9 cellular contexts compared by ENCODE assay signal in genomic region chr17:17834974-17835373, GRCh38. TPM values are rescaled to one million over a fixed set of nuclear protein-coding genes. Genes with fewer than 3 reads are reported as not detected.
DNase-seq lines count a peak whose midpoint lies in the region; ATAC-seq and TF ChIP-seq lines count a peak whose summit lies in the region.
"Had no signal": no experiment of that assay in that cellular context is flagged by ENCODE, and none has a peak within 500 bp of the region (broad histone marks: within the 10 kb centered on the region; RNA-seq: fewer than 3 reads in every experiment).

No MANE protein-coding gene starts in this region.

- no peaks in the 10 kb centered on the region for H3K9me3 Mint-ChIP-seq in stimulated activated naive CD8-positive, alpha-beta T cell treated with anti-CD3 and anti-CD28 coated beads, Interleukin-15, Interleukin-2, amounts not matched to agents 100 ng/mL and 50 ng/mL, for 24 hours
- no peaks in the 10 kb centered on the region for H3K9me3 Mint-ChIP-seq in MCF 10A (ENCODE audit: unreplicated experiment)

- intact Hi-C loops in MCF 10A (cut with micrococcal nuclease), result no loop called here

- peak overlapping the region; percentile 84 for H3K27ac Mint-ChIP-seq in stimulated activated naive CD8-positive, alpha-beta T cell treated with anti-CD3 and anti-CD28 coated beads, Interleukin-15, Interleukin-2, amounts not matched to agents 100 ng/mL and 50 ng/mL, for 24 hours
- peak overlapping the region; percentile 23 for H3K27ac Mint-ChIP-seq in MCF 10A (ENCODE audit: low read depth, unreplicated experiment)

- no TSS peak for BruUV-seq in MCF 10A (replicated peaks; lab: Mats Ljungman, UMichigan)

- CTCF ChIA-PET in MCF 10A (lab: Yijun Ruan, JAX), result interaction anchor here (0.6 kb wide), 1 partner anchor 313 kb away, joined by 3 read pairs; no protein-coding TSS in a partner anchor

- H3K4me1 Mint-ChIP-seq in stimulated activated naive CD8-positive, alpha-beta T cell treated with anti-CD3 and anti-CD28 coated beads, Interleukin-15, Interleukin-2, amounts not matched to agents 100 ng/mL and 50 ng/mL, for 24 hours (ENCODE audit: low read depth), result peaks cover 74% of the 10 kb centered on the region
- peaks cover 39% of the 10 kb centered on the region for H3K4me1 Mint-ChIP-seq in MCF 10A (ENCODE audit: insufficient read depth, unreplicated experiment)

- peaks cover 40 to 74% of the 10 kb centered on the region in 2 donors for H3K4me1 ChIP-seq in muscle layer of duodenum (ENCODE audit: control insufficient read depth in 1 of 2, insufficient read depth in 2 of 2, low read length in 2 of 2)

- DNase-seq in stimulated activated naive CD8-positive, alpha-beta T cell treated with anti-CD3 and anti-CD28 coated beads, Interleukin-15, Interleukin-2, amounts not matched to agents 100 U/mL and 50 U/mL, for 24 hours, result no peak
- DNase-seq in MCF 10A (ENCODE audit: unreplicated experiment) (no peak), iPS-NIHi7 (ENCODE audit: extremely low spot score) (no peak), NAMALWA (ENCODE audit: low spot score) (no peak)
- no peak for DNase-seq in stimulated activated naive CD4-positive, alpha-beta T cell (lab: John Stamatoyannopoulos, UW)

- POLR2A ChIA-PET in MCF 10A (lab: Yijun Ruan, JAX), result interaction anchor here (0.6 to 6.7 kb wide), 3 partner anchors 11 to 240 kb away, joined by 3 to 151 read pairs (median 32); no protein-coding TSS in a partner anchor

- H3K4me3 ChIP-seq in muscle layer of duodenum (ENCODE audit: low read depth in 1 of 2, low read length in 2 of 2), result peak overlapping the region; percentile 63 to 80
- H3K4me3 ChIP-seq: cardiac muscle cell had no signal

- H3K27me3 Mint-ChIP-seq in stimulated activated naive CD8-positive, alpha-beta T cell treated with anti-CD3 and anti-CD28 coated beads, Interleukin-15, Interleukin-2, amounts not matched to agents 100 ng/mL and 50 ng/mL, for 24 hours, result no peaks in the 10 kb centered on the region
- no peaks in the 10 kb centered on the region for H3K27me3 Mint-ChIP-seq in MCF 10A (ENCODE audit: insufficient read depth, unreplicated experiment)

- peaks cover 29% of the 10 kb centered on the region for H3K36me3 Mint-ChIP-seq in stimulated activated naive CD8-positive, alpha-beta T cell treated with anti-CD3 and anti-CD28 coated beads, Interleukin-15, Interleukin-2, amounts not matched to agents 100 ng/mL and 50 ng/mL, for 24 hours (ENCODE audit: low read depth)
- H3K36me3 Mint-ChIP-seq in MCF 10A (ENCODE audit: insufficient read depth, unreplicated experiment), result no peaks in the 10 kb centered on the region

- no peaks in the 10 kb centered on the region for H3K9me3 ChIP-seq in muscle layer of duodenum (ENCODE audit: control insufficient read depth in 1 of 2, low read length in 2 of 2)

- peaks cover 0 to 7% of the 10 kb centered on the region in 2 donors for H3K36me3 ChIP-seq in muscle layer of duodenum (ENCODE audit: control insufficient read depth in 1 of 2, insufficient read depth in 2 of 2, low read length in 2 of 2)
- H3K36me3 ChIP-seq: cardiac muscle cell had no signal

- no peak for TF ChIP-seq CTCF in MCF 10A (IDR thresholded peaks at IDR 0.05; ENCODE audit: unreplicated experiment)

- ATAC-seq in stimulated activated naive CD8-positive, alpha-beta T cell treated with anti-CD3 and anti-CD28 coated beads, Interleukin-15, Interleukin-2, amounts not matched to agents 100 U/mL and 50 U/mL, for 24 hours, result no peak
- ATAC-seq in GM18498 (IDR thresholded peaks at IDR 0.05; ENCODE audit: unreplicated experiment), result no peak

- peak overlapping the region; percentile 90 for H3K4me3 Mint-ChIP-seq in stimulated activated naive CD8-positive, alpha-beta T cell treated with anti-CD3 and anti-CD28 coated beads, Interleukin-15, Interleukin-2, amounts not matched to agents 100 ng/mL and 50 ng/mL, for 24 hours
- peak overlapping the region; percentile 73 for H3K4me3 Mint-ChIP-seq in MCF 10A (ENCODE audit: unreplicated experiment)

- H3K27ac ChIP-seq in muscle layer of duodenum (ENCODE audit: low read length), result peak overlapping the region; percentile 85
- H3K27ac ChIP-seq: cardiac muscle cell had no signal

- no peaks in the 10 kb centered on the region for H3K27me3 ChIP-seq in muscle layer of duodenum (ENCODE audit: low read depth, low read length)
- H3K27me3 ChIP-seq: cardiac muscle cell had no signal

RNA-seq across cellular contexts. Expression of gene SREBF1, which starts 1.8 kb away (rescaled TPM):
- total RNA-seq in MCF 10A (2022), result 87.1 and 91.7 TPM in 2 replicates
